ENCODE assay signal across 11 cellular contexts in the genomic region with DNA sequence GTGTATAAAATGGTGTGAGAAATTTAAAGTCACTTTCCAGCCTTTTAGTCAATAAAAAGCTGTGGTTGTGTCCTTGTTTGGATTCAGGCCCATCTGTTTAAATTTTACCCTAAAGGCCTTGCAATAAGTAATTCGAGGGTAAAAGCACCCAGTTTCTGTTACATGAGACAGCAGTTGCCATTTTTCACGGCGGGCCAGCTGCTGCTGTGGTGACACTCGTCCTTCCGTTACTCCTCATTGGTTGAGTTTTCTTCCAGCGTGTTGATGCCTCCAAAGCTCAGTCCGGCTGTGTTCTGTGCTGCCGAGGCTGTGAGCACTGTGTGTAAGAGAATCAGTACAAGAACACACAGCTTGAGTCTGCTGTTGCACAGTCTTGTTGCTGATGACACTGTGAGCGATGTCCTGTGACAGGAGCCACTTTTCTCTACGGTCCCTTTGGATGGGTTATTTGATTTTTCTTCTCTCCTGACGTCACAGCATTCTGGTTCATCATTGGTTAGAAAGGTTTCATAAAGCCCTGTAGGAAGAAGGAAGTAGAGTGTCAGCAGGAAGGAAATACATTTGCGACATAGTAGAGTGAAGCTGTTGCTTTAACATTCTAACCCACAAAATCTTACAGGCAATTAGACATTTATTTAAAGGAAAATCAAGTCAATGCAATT.
"Had no signal": no experiment of that assay in that cellular context is flagged by ENCODE, and none has a peak within 500 bp of the region (broad histone marks: within the 10 kb centered on the region; RNA-seq: fewer than 3 reads in every experiment).

No MANE protein-coding gene starts in this region.

- DNase-seq: activated CD4-positive, alpha-beta memory T cell treated with anti-CD3 and anti-CD28 coated beads for 36 hours; activated gamma-delta T cell; activated T-cell treated with anti-CD3 and anti-CD28 coated beads, Interleukin-2, amount 50 U/mL, for 48 hours; cerebellar nuclear complex; left lung; stimulated activated CD4-positive, alpha-beta T cell treated with anti-CD3 and anti-CD28 coated beads, Interleukin-2, amount 100 ng/mL, for 48 hours; stimulated activated naive CD8-positive, alpha-beta T cell treated with anti-CD3 and anti-CD28 coated beads, Interleukin-15, Interleukin-2, amounts not matched to agents 100 U/mL and 50 U/mL, for 24 hours; T1000 had no signal

- ATAC-seq: esophagus mucosa; left lung; stimulated activated naive CD8-positive, alpha-beta T cell treated with anti-CD3 and anti-CD28 coated beads, Interleukin-15, Interleukin-2, amounts not matched to agents 100 U/mL and 50 U/mL, for 24 hours had no signal

- H3K27me3 ChIP-seq: left lung had no signal

- H3K27ac ChIP-seq: left lung, VCaP had no signal

- H3K4me3 ChIP-seq: left lung had no signal

- H3K36me3 ChIP-seq: left lung had no signal

- H3K4me1 ChIP-seq: left lung had no signal

- FAIRE-seq: islet of Langerhans had no signal
